8 cellular contexts compared by ENCODE assay signal in genomic region chr17:6427284-6427781, GRCh38. TPM values are rescaled to one million over a fixed set of nuclear protein-coding genes. Genes with fewer than 3 reads are reported as not detected.
DNase-seq lines count a peak whose midpoint lies in the region; TF ChIP-seq lines count a peak whose summit lies in the region.

No MANE protein-coding gene starts in this region.

- peak overlapping the region; percentile 59 for H3K4me3 Mint-ChIP-seq in activated naive CD4-positive, alpha-beta T cell treated with anti-CD3 and anti-CD28 coated beads, Interleukin-2, amount 10 ng/mL, durations not matched to agents 7 days and 5 days

- H3K27me3 Mint-ChIP-seq in activated naive CD4-positive, alpha-beta T cell treated with anti-CD3 and anti-CD28 coated beads, Interleukin-2, amount 10 ng/mL, durations not matched to agents 7 days and 5 days: peaks cover 94% of the 10 kb centered on the region

- no peaks in the 10 kb centered on the region for H3K27me3 ChIP-seq in osteoblast (ENCODE audit: insufficient read depth, low read length)

- peaks cover 19% of the 10 kb centered on the region for H3K4me1 Mint-ChIP-seq in activated naive CD4-positive, alpha-beta T cell treated with anti-CD3 and anti-CD28 coated beads, Interleukin-2, amount 10 ng/mL, durations not matched to agents 7 days and 5 days

- H3K36me3 ChIP-seq in osteoblast (ENCODE audit: insufficient read depth, low read length): no peaks in the 10 kb centered on the region

- H3K36me3 Mint-ChIP-seq in activated naive CD4-positive, alpha-beta T cell treated with anti-CD3 and anti-CD28 coated beads, Interleukin-2, amount 10 ng/mL, durations not matched to agents 7 days and 5 days: peaks cover 5% of the 10 kb centered on the region

- no peaks in the 10 kb centered on the region for H3K79me2 ChIP-seq in osteoblast (ENCODE audit: insufficient read depth, low read length)

- TF ChIP-seq CTCF in osteoblast (IDR thresholded peaks at IDR 0.05; ENCODE audit: extremely low read depth, low read depth, low read length): peak; percentile 14

- peak overlapping the region; percentile 84 for H3K27ac Mint-ChIP-seq in activated naive CD4-positive, alpha-beta T cell treated with anti-CD3 and anti-CD28 coated beads, Interleukin-2, amount 10 ng/mL, durations not matched to agents 7 days and 5 days

- CTCF ChIA-PET in activated naive CD4-positive, alpha-beta T cell treated with anti-CD3 and anti-CD28 coated beads, Interleukin-2, amount 10 ng/mL, durations not matched to agents 7 days and 5 days (lab: Charles Lee): interaction anchor here (0.6 to 1.0 kb wide), 2 partner anchors 8 to 721 kb away, joined by 3 read pairs; partner anchors contain the start of gene AIPL1

- no peaks in the 10 kb centered on the region for H4K20me1 ChIP-seq in osteoblast (ENCODE audit: insufficient read depth, low read length)

- peaks cover 16% of the 10 kb centered on the region for H3K9me3 Mint-ChIP-seq in activated naive CD4-positive, alpha-beta T cell treated with anti-CD3 and anti-CD28 coated beads, Interleukin-2, amount 10 ng/mL, durations not matched to agents 7 days and 5 days

- H3K4me1 ChIP-seq in osteoblast (ENCODE audit: insufficient read depth, low read length): peaks cover 5% of the 10 kb centered on the region

- peak overlapping the region; percentile 87 for H3K4me2 ChIP-seq in osteoblast (ENCODE audit: insufficient read depth, low read length)

- H3K9me3 ChIP-seq in osteoblast (ENCODE audit: low read depth, low read length): no peaks in the 10 kb centered on the region

- no peak overlapping the region for H3K27ac ChIP-seq in osteoblast (ENCODE audit: low read depth, low read length)

- H2AFZ ChIP-seq in osteoblast (ENCODE audit: low read length): peak overlapping the region; percentile 90

- peak overlapping the region; percentile 66 for H3K4me3 ChIP-seq in osteoblast (ENCODE audit: insufficient read depth, low read length)

- DNase-seq in EL (peak; percentile 42), NCI-H226 (peak; percentile 53), osteoblast (ENCODE audit: insufficient read length, low spot score, missing footprints) (peak; percentile 82), DMS153 (lab: John Stamatoyannopoulos, UW) (no peak), cortex of kidney (lab: John Stamatoyannopoulos, UW) (no peak), putamen (ENCODE audit: low spot score) (no peak), midbrain (lab: John Stamatoyannopoulos, UW) (no peak)
- DNase-seq in activated naive CD4-positive, alpha-beta T cell treated with anti-CD3 and anti-CD28 coated beads, Interleukin-2, amount 10 ng/mL, durations not matched to agents 7 days and 5 days: peak; percentile 85

RNA-seq across cellular contexts. Expression of gene AIPL1, which starts 7.6 kb away (rescaled TPM):
- total RNA-seq in osteoblast: not detected in 2 replicates

RNA-seq across cellular contexts. Expression of gene PIMREG, which starts 16.9 kb away (rescaled TPM):
- total RNA-seq in osteoblast: 3.5 and 5.1 TPM in 2 replicates

Comparison
In these comparisons a context has a peak if more than half of its experiments do, and no peak if none do; other contexts are left out.
1. DNase-seq: peak in EL (single experiment), NCI-H226 (single experiment), activated naive CD4-positive, alpha-beta T cell treated with anti-CD3 and anti-CD28 coated beads, Interleukin-2, amount 10 ng/mL, durations not matched to agents 7 days and 5 days (single experiment) and osteoblast (single experiment); none in DMS153 (single experiment), cortex of kidney (single experiment), putamen (single experiment) and midbrain (single experiment).